In the genomic region with DNA sequence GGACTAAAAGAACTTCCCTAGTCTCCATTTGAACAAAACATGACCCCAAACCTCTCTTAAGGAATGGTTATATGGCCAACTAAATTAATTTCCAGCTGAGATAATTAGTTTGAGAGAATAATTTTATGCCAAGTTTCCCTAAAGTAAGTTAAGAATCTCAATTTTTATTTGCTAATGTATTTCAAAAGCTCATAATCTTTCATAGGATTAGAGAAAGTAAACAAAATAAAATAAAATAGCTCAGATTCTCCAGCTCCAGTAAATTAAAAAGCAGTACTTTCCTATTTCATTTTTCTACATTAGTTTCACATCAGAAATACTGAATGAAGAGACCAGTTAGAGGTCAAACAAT, we compare ENCODE assay signal across 25 cellular contexts. TPM values are rescaled to one million over a fixed set of nuclear protein-coding genes. Genes with fewer than 3 reads are reported as not detected.
"Had no signal": no experiment of that assay in that cellular context is flagged by ENCODE, and none has a peak within 500 bp of the region (broad histone marks: within the 10 kb centered on the region; RNA-seq: fewer than 3 reads in every experiment).

No MANE protein-coding gene starts in this region.

- H3K4me1 ChIP-seq: testis had no signal

- ATAC-seq: activated CD8-positive, alpha-beta T cell treated with anti-CD3 and anti-CD28 coated beads for 36 hours; activated naive CD8-positive, alpha-beta T cell treated with anti-CD3 and anti-CD28 coated beads, Interleukin-2, amount 50 U/mL, for 24 hours; esophagus mucosa; heart left ventricle; T-cell had no signal

- H3K27ac Mint-ChIP-seq: activated CD4-positive, alpha-beta T cell treated with anti-CD3 and anti-CD28 coated beads, Interleukin-2, amount 10 ng/mL, durations not matched to agents 7 days and 5 days; activated CD8-positive, alpha-beta T cell treated with anti-CD3 and anti-CD28 coated beads for 36 hours; activated naive CD4-positive, alpha-beta T cell treated with anti-CD3 and anti-CD28 coated beads, Interleukin-2, amount 50 U/mL, for 24 hours; activated naive CD8-positive, alpha-beta T cell treated with anti-CD3 and anti-CD28 coated beads, Interleukin-2, amount 50 U/mL, for 24 hours; activated T-helper 2 cell treated with anti-CD3 and anti-CD28 coated beads, Interferon-gamma antibody, Interleukin-2, Interleukin-4, amounts not matched to agents 10 μg/mL and 5 μg/mL and 100 μg/mL, durations not matched to agents 14 hours and 24 hours and 36 hours; T-cell; T-helper 2 cell treated with Interferon-gamma antibody and Interleukin-4, amounts not matched to agents 5 μg/mL and 100 μg/mL, for 36 hours had no signal

- H3K36me3 ChIP-seq: left lung, spleen, transverse colon had no signal

- H3K4me1 Mint-ChIP-seq: activated CD4-positive, alpha-beta T cell treated with anti-CD3 and anti-CD28 coated beads, Interleukin-2, amount 10 ng/mL, durations not matched to agents 7 days and 5 days; activated naive CD4-positive, alpha-beta T cell treated with anti-CD3 and anti-CD28 coated beads, Interleukin-2, amount 50 U/mL, for 24 hours; activated naive CD8-positive, alpha-beta T cell treated with anti-CD3 and anti-CD28 coated beads, Interleukin-2, amount 50 U/mL, for 24 hours; T-cell had no signal

- H3K27me3 ChIP-seq: dorsolateral prefrontal cortex, heart left ventricle, left lung, testis, transverse colon had no signal

- H3K4me3 Mint-ChIP-seq: activated CD4-positive, alpha-beta T cell treated with anti-CD3 and anti-CD28 coated beads, Interleukin-2, amount 10 ng/mL, durations not matched to agents 7 days and 5 days; activated CD8-positive, alpha-beta T cell treated with anti-CD3 and anti-CD28 coated beads for 36 hours; activated naive CD4-positive, alpha-beta T cell treated with anti-CD3 and anti-CD28 coated beads, Interleukin-2, amount 50 U/mL, for 24 hours; activated naive CD8-positive, alpha-beta T cell treated with anti-CD3 and anti-CD28 coated beads, Interleukin-2, amount 50 U/mL, for 24 hours; T-cell; T-helper 2 cell treated with Interferon-gamma antibody and Interleukin-4, amounts not matched to agents 5 μg/mL and 100 μg/mL, for 36 hours had no signal

- H3K9me3 ChIP-seq: heart left ventricle, left lung, spleen, testis, transverse colon had no signal

- H3K4me3 ChIP-seq: coronary artery, dorsolateral prefrontal cortex, heart left ventricle, left lung, lung, spleen, testis, transverse colon had no signal

- H3K36me3 Mint-ChIP-seq: activated naive CD4-positive, alpha-beta T cell treated with anti-CD3 and anti-CD28 coated beads, Interleukin-2, amount 50 U/mL, for 24 hours; T-cell had no signal

- DNase-seq: activated CD4-positive, alpha-beta T cell treated with anti-CD3 and anti-CD28 coated beads for 1 hour; activated CD4-positive, alpha-beta T cell treated with anti-CD3 and anti-CD28 coated beads, Interleukin-2, amount 10 ng/mL, durations not matched to agents 7 days and 5 days; activated CD8-positive, alpha-beta T cell treated with anti-CD3 and anti-CD28 coated beads for 36 hours; activated naive CD8-positive, alpha-beta T cell treated with anti-CD3 and anti-CD28 coated beads, Interleukin-2, amount 50 U/mL, for 24 hours; activated T-cell treated with anti-CD3 and anti-CD28 coated beads, Interleukin-2, amount 50 U/mL, for 48 hours; dorsolateral prefrontal cortex; effector memory CD4-positive, alpha-beta T cell; foreskin fibroblast; heart left ventricle; left lung; occipital lobe; spleen; stimulated activated CD4-positive, alpha-beta T cell treated with anti-CD3 and anti-CD28 coated beads, Interleukin-2, amount 100 ng/mL, for 48 hours; stimulated activated naive CD4-positive, alpha-beta T cell treated with Interleukin-2 at 50 U/mL for 16 hours; T-cell; testis; transverse colon had no signal

- H3K9me3 Mint-ChIP-seq: activated CD4-positive, alpha-beta T cell treated with anti-CD3 and anti-CD28 coated beads, Interleukin-2, amount 10 ng/mL, durations not matched to agents 7 days and 5 days; activated CD8-positive, alpha-beta T cell treated with anti-CD3 and anti-CD28 coated beads for 36 hours; activated naive CD4-positive, alpha-beta T cell treated with anti-CD3 and anti-CD28 coated beads, Interleukin-2, amount 50 U/mL, for 24 hours; activated naive CD8-positive, alpha-beta T cell treated with anti-CD3 and anti-CD28 coated beads, Interleukin-2, amount 50 U/mL, for 24 hours; activated T-helper 2 cell treated with anti-CD3 and anti-CD28 coated beads, Interferon-gamma antibody, Interleukin-2, Interleukin-4, amounts not matched to agents 10 μg/mL and 5 μg/mL and 100 μg/mL, durations not matched to agents 14 hours and 24 hours and 36 hours; T-cell; T-helper 2 cell treated with Interferon-gamma antibody and Interleukin-4, amounts not matched to agents 5 μg/mL and 100 μg/mL, for 36 hours had no signal

- H3K27ac ChIP-seq: coronary artery, heart left ventricle, left lung, spleen, testis, transverse colon had no signal

RNA-seq across cellular contexts. Expression of gene ENO4, which starts 44.4 kb away (rescaled TPM):
- total RNA-seq: activated CD4-positive, alpha-beta T cell treated with anti-CD3 and anti-CD28 coated beads, Interleukin-2, amount 10 ng/mL, durations not matched to agents 7 days and 5 days; activated CD8-positive, alpha-beta T cell treated with anti-CD3 and anti-CD28 coated beads for 36 hours; activated T-helper 2 cell treated with anti-CD3 and anti-CD28 coated beads, Interferon-gamma antibody, Interleukin-2, Interleukin-4, amounts not matched to agents 10 μg/mL and 5 μg/mL and 100 μg/mL, durations not matched to agents 14 hours and 24 hours and 36 hours; bronchial epithelial cell; endothelial cell of umbilical vein; esophagus mucosa; spleen; T-cell had no signal
